14 cellular contexts compared by ENCODE assay signal in the genomic region with DNA sequence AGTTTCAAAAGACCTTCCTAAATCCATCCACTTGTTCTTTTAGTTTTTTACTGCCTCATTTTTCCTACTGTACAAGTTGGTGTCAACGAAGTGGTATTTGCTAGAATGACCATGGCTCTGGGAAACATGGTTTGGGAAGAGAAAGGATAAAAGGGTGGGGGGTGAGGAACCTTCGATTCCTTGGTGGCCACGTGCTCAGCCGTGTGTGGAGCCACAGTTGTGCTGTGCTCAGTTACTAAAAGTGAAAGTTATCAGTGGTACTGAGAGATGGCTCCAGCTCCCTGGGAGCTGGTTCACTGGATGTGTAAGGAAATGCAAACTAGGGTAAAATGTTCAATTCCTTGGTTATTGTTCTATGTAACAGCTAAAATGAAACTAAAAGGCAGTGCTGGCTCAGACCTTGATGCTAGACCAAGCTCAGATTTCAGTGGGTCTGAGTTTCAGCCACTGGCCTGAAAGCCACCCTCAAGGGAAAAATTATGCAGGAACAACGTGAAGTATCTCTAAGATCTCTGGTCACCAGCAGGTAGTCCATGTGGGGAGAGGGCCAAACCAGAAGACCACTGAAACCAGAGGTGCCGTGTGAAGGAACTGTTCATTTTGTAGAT. TPM values are rescaled to one million over a fixed set of nuclear protein-coding genes. Genes with fewer than 3 reads are reported as not detected.
DNase-seq lines count a peak whose midpoint lies in the region; ATAC-seq and TF ChIP-seq lines count a peak whose summit lies in the region.
"Had no signal": no experiment of that assay in that cellular context is flagged by ENCODE, and none has a peak within 500 bp of the region (broad histone marks: within the 10 kb centered on the region; RNA-seq: fewer than 3 reads in every experiment).

No MANE protein-coding gene starts in this region.

- H3K27me3 ChIP-seq in ovary (no peaks in the 10 kb centered on the region), uterus (no peaks in the 10 kb centered on the region)
- H3K27me3 ChIP-seq: SJSA1 had no signal

- ATAC-seq in GM18508 (IDR thresholded peaks at IDR 0.05; ENCODE audit: insufficient read depth, unreplicated experiment) (peak; percentile 78), GM21360 (IDR thresholded peaks at IDR 0.05; ENCODE audit: unreplicated experiment) (peak; percentile 78), HG03045 (IDR thresholded peaks at IDR 0.05; ENCODE audit: unreplicated experiment) (peak; percentile 61), T-cell (replicated peaks in 1 of 4) (no peak)

- CTCF ChIA-PET in T-cell (lab: Charles Lee): no interaction called here

- H3K9me3 ChIP-seq in ovary (no peaks in the 10 kb centered on the region), uterus (no peaks in the 10 kb centered on the region)

- peak overlapping the region in 2 of 3 donors; percentile 22 to 23 for H3K4me3 Mint-ChIP-seq in T-cell

- intact Hi-C loops in ovary (cut with DNase I): no loop called here
- intact Hi-C loops in uterus (cut with DNase I; ENCODE audit: low total_unique reads): no loop called here

- TF ChIP-seq POLR2A in ovary (IDR thresholded peaks at IDR 0.05): no peak
- no peak for TF ChIP-seq POLR2A in uterus (IDR thresholded peaks at IDR 0.05)

- no peak overlapping the region for H3K27ac Mint-ChIP-seq in T-cell

- DNase-seq in T-cell (no peak), NCI-H146 (lab: John Stamatoyannopoulos, UW) (no peak), ovary (no peak), uterus (no peak)
- no peak for DNase-seq in stimulated activated CD4-positive, alpha-beta T cell treated with anti-CD3 and anti-CD28 coated beads, Interleukin-2, amount 100 ng/mL, for 48 hours
- DNase-seq: activated CD4-positive, alpha-beta T cell treated with anti-CD3 and anti-CD28 coated beads, Interleukin-2, amount 50 U/mL, for 4 hours; Calu3; NCI-H2081 treated with DMSO at 0.1 percent for 48 hours; stimulated activated naive CD4-positive, alpha-beta T cell had no signal

- TF ChIP-seq EP300 in ovary (IDR thresholded peaks at IDR 0.05): no peak

- H3K27ac ChIP-seq in ovary (no peak overlapping the region), uterus (no peak overlapping the region)
- H3K27ac ChIP-seq: SJSA1 had no signal

- H3K4me1 Mint-ChIP-seq in T-cell: peaks cover 9 to 10% (median 9%) of the 10 kb centered on the region in 3 donors

- H3K36me3 ChIP-seq in ovary (no peaks in the 10 kb centered on the region), uterus (no peaks in the 10 kb centered on the region)
- H3K36me3 ChIP-seq: SJSA1 had no signal

- no peaks in the 10 kb centered on the region for H3K36me3 Mint-ChIP-seq in T-cell

- H3K9me3 Mint-ChIP-seq in T-cell: no peaks in the 10 kb centered on the region

- H3K4me1 ChIP-seq in ovary (ENCODE audit: insufficient read depth): no peaks in the 10 kb centered on the region
- no peaks in the 10 kb centered on the region for H3K4me1 ChIP-seq in uterus
- H3K4me1 ChIP-seq: SJSA1 had no signal

- no peak overlapping the region for H3K4me3 ChIP-seq in ovary
- no peak overlapping the region for H3K4me3 ChIP-seq in uterus
- H3K4me3 ChIP-seq: SJSA1 had no signal

- no peak for TF ChIP-seq CTCF in ovary (IDR thresholded peaks at IDR 0.05)
- TF ChIP-seq CTCF in uterus (IDR thresholded peaks at IDR 0.05): no peak

- POLR2A ChIA-PET in T-cell (lab: Charles Lee): no interaction called here

- WGBS in ovary, 3 donors: 72 to 82% (median 74%) methylated on average over 6 of the region's 6 CpGs

- H3K27me3 Mint-ChIP-seq in T-cell: peaks cover 3 to 6% of the 10 kb centered on the region in 2 donors

RNA-seq across cellular contexts. Expression of gene SLC22A2, which starts 7.4 kb away (rescaled TPM):
- total RNA-seq in T-cell: not detected
- total RNA-seq in ovary: under 1 TPM in 1 of 7 donors, not detected in 6; 0.10 TPM
- polyA plus RNA-seq in ovary: under 1 TPM; 0.16 to 0.20 TPM
- total RNA-seq in uterus: under 1 TPM in 1 of 4 donors, not detected in 3; 0.21 TPM
- total RNA-seq: Calu3, myocyte, SJSA1 had no signal

Comparison
In these comparisons a context has a peak if more than half of its experiments do, and no peak if none do; other contexts are left out.
1. ATAC-seq: peak in GM18508 (single experiment), GM21360 (single experiment) and HG03045 (single experiment); none in T-cell (0 of 4).